17 cellular contexts compared by ENCODE assay signal in genomic region chr6:40049128-40049527, GRCh38.
A peak's percentile ranks its signal among the peaks of the same experiment; 100 is the strongest.
DNase-seq lines count a peak whose midpoint lies in the region; TF ChIP-seq lines count a peak whose summit lies in the region.
"Had no signal": no experiment of that assay in that cellular context is flagged by ENCODE, and none has a peak within 500 bp of the region (broad histone marks: within the 10 kb centered on the region; RNA-seq: fewer than 3 reads in every experiment).

No MANE protein-coding gene starts in this region.

- no peak overlapping the region for H3K4me3 ChIP-seq in NB4 (ENCODE audit: low read depth, low read length)
- no peak overlapping the region for H3K4me3 ChIP-seq in coronary artery
- no peak overlapping the region for H3K4me3 ChIP-seq in MG63
- H3K4me3 ChIP-seq: A549; BLaER1 treated with 17β-estradiol and CSF1 and Interleukin-3, amounts not matched to agents 10 nM and 100 nM had no signal

- H3K36me3 ChIP-seq in MG63: no peaks in the 10 kb centered on the region
- H3K36me3 ChIP-seq: BLaER1 treated with 17β-estradiol and CSF1 and Interleukin-3, amounts not matched to agents 10 nM and 100 nM had no signal

- no peak overlapping the region for H3K27ac ChIP-seq in coronary artery
- H3K27ac ChIP-seq: 22Rv1; A549; BLaER1 treated with 17β-estradiol and CSF1 and Interleukin-3, amounts not matched to agents 10 nM and 100 nM; C4-2B had no signal

- no peaks in the 10 kb centered on the region for H3K27me3 ChIP-seq in MG63
- H3K27me3 ChIP-seq: BLaER1 treated with 17β-estradiol and CSF1 and Interleukin-3, amounts not matched to agents 10 nM and 100 nM had no signal

- no peaks in the 10 kb centered on the region for H3K9me3 ChIP-seq in MG63
- H3K9me3 ChIP-seq: A549, Caco-2 had no signal

- DNase-seq in SKM-1 treated with dmso at 0.1 percent for 144 hours (lab: John Stamatoyannopoulos, UW; ENCODE audit: unreplicated experiment): peak; percentile 27
- DNase-seq in SKM-1 (lab: John Stamatoyannopoulos, UW; ENCODE audit: unreplicated experiment): no peak
- DNase-seq in NB4 (ENCODE audit: low read depth): peak; percentile 25
- peak; percentile 45 for DNase-seq in coronary artery (ENCODE audit: low spot score)
- DNase-seq in MG63: no peak
- no peak for DNase-seq in retina
- DNase-seq: AML-193; Caco-2; Calu3; CD4-positive, alpha-beta T cell; CD8-positive, alpha-beta T cell; DMS79 treated with DMSO at 0.1 percent for 48 hours; GF-D8 had no signal

- no peak for TF ChIP-seq POLR2A in NB4 (IDR thresholded peaks at IDR 0.05; ENCODE audit: extremely low read depth, insufficient read length)

- no peak for TF ChIP-seq CTCF in NB4 (IDR thresholded peaks at IDR 0.05; ENCODE audit: low read depth, low read length)
- TF ChIP-seq CTCF in coronary artery (IDR thresholded peaks at IDR 0.05): no peak

Comparison
In these comparisons a context has a peak if more than half of its experiments do, and no peak if none do; other contexts are left out.
1. DNase-seq: peak in SKM-1 treated with dmso at 0.1 percent for 144 hours (single experiment), NB4 (single experiment) and coronary artery (single experiment); none in SKM-1 (single experiment), MG63 (single experiment) and retina (single experiment).